ENCODE assay signal across 8 cellular contexts in genomic region chr1:204506091-204506968, GRCh38. TPM values are rescaled to one million over a fixed set of nuclear protein-coding genes. Genes with fewer than 3 reads are reported as not detected.
DNase-seq lines count a peak whose midpoint lies in the region; ATAC-seq and TF ChIP-seq lines count a peak whose summit lies in the region.

No MANE protein-coding gene starts in this region.

- H3K4me1 ChIP-seq in duodenal mucosa (ENCODE audit: control insufficient read depth in 1 of 2, insufficient read depth in 2 of 2, low read length in 2 of 2) (peaks cover 4 to 10% of the 10 kb centered on the region in 2 donors), lower lobe of right lung (peaks cover 24% of the 10 kb centered on the region)

- H3K9ac ChIP-seq in duodenal mucosa (ENCODE audit: low read depth in 1 of 2, low read length in 2 of 2), result peak overlapping the region; percentile 73 to 84

- DNase-seq in AML-193 (lab: John Stamatoyannopoulos, UW) (peak; percentile 81 to 85), NCI-H510A treated with DMSO at 0.1 percent for 48 hours (lab: John Stamatoyannopoulos, UW) (peak; percentile 86), lower lobe of right lung (peak; percentile 71)
- peak; percentile 86 for DNase-seq in activated CD4-positive, alpha-beta T cell treated with anti-CD3 and anti-CD28 coated beads for 48 hours
- DNase-seq in stimulated activated CD4-positive, alpha-beta T cell treated with anti-CD3 and anti-CD28 coated beads, TNF-alpha, amount 100 ng/mL, for 1 hour (ENCODE audit: low read depth in 3 of 3, low spot score in 1 of 3), result peak in 2 of 3 donors; percentile 55 to 57

- H3K4me3 ChIP-seq in duodenal mucosa (ENCODE audit: low read depth in 1 of 2, low read length in 2 of 2), result peak overlapping the region; percentile 71 to 82
- peak overlapping the region; percentile 60 for H3K4me3 ChIP-seq in lower lobe of right lung

- H3K9me3 ChIP-seq in duodenal mucosa (ENCODE audit: control insufficient read depth in 1 of 2, low read length in 2 of 2) (no peaks in the 10 kb centered on the region), lower lobe of right lung (no peaks in the 10 kb centered on the region)

- no peak for TF ChIP-seq CTCF in lower lobe of right lung (IDR thresholded peaks at IDR 0.05)

- H3K27ac ChIP-seq in duodenal mucosa (ENCODE audit: low read depth, low read length) (no peak overlapping the region), lower lobe of right lung (peak overlapping the region; percentile 85)

- H3K36me3 ChIP-seq in duodenal mucosa (ENCODE audit: control insufficient read depth in 1 of 2, insufficient read depth in 2 of 2, low read length in 2 of 2), result no peaks in the 10 kb centered on the region
- no peaks in the 10 kb centered on the region for H3K36me3 ChIP-seq in lower lobe of right lung

- intact Hi-C loops in lower lobe of right lung (cut with DNase I), result no loop called here

- H3K27me3 ChIP-seq in duodenal mucosa (ENCODE audit: control insufficient read depth in 1 of 2, insufficient read depth in 2 of 2, low read length in 2 of 2), result no peaks in the 10 kb centered on the region
- no peaks in the 10 kb centered on the region for H3K27me3 ChIP-seq in lower lobe of right lung (ENCODE audit: low read depth)

- ATAC-seq in GM19351 (IDR thresholded peaks at IDR 0.05; ENCODE audit: unreplicated experiment) (peak; percentile 80), HG03457 (IDR thresholded peaks at IDR 0.05; ENCODE audit: unreplicated experiment) (peak; percentile 53), lower lobe of right lung (peak; percentile 93 to 96)

RNA-seq across cellular contexts. Expression of gene MDM4, which starts 9.9 kb away (rescaled TPM):
- 77.9 TPM for total RNA-seq in lower lobe of right lung

RNA-seq across cellular contexts. Expression of gene PIK3C2B, which starts 11.7 kb away (rescaled TPM):
- total RNA-seq in lower lobe of right lung, result 50.5 TPM
